In genomic region chr1:197600751-197601150, GRCh38 we compare ENCODE assay signal across 22 cellular contexts.
"Had no signal": no experiment of that assay in that cellular context is flagged by ENCODE, and none has a peak within 500 bp of the region (broad histone marks: within the 10 kb centered on the region; RNA-seq: fewer than 3 reads in every experiment).

No MANE protein-coding gene starts in this region.

- H3K27ac ChIP-seq: foreskin keratinocyte, spleen, tibial artery, upper lobe of left lung, uterus had no signal

- H3K27ac Mint-ChIP-seq: endodermal cell; naive thymus-derived CD8-positive, alpha-beta T cell; stimulated activated memory B cell treated with anti-CD40 and anti-IgM and Interleukin-4, amounts not matched to agents 10 μg/mL and 1 μg/mL and 100 μg/mL, for 72 hours; stimulated activated naive CD8-positive, alpha-beta T cell treated with anti-CD3 and anti-CD28 coated beads, Interleukin-15, Interleukin-2, amounts not matched to agents 100 ng/mL and 50 ng/mL, for 24 hours had no signal

- H3K4me3 Mint-ChIP-seq: endodermal cell; immature natural killer cell; naive thymus-derived CD8-positive, alpha-beta T cell; neural crest cell; stimulated activated memory B cell treated with anti-CD40 and anti-IgM and Interleukin-4, amounts not matched to agents 10 μg/mL and 1 μg/mL and 100 μg/mL, for 72 hours; stimulated activated naive CD8-positive, alpha-beta T cell treated with anti-CD3 and anti-CD28 coated beads, Interleukin-15, Interleukin-2, amounts not matched to agents 100 ng/mL and 50 ng/mL, for 24 hours had no signal

- DNase-seq: effector CD4-positive, alpha-beta T cell; endodermal cell; erythroblast; foreskin keratinocyte; immature natural killer cell; left cardiac atrium; mammary epithelial cell; naive thymus-derived CD8-positive, alpha-beta T cell; posterior cingulate gyrus; spleen; stimulated activated CD4-positive, alpha-beta T cell treated with anti-CD3 and anti-CD28 coated beads, Interleukin-15, amount 100 ng/mL, for 24 hours; stimulated activated CD4-positive, alpha-beta T cell treated with anti-CD3 and anti-CD28 coated beads, Interleukin-1b, Interleukin-23, amount 100 ng/mL, for 48 hours; stimulated activated CD4-positive, alpha-beta T cell treated with anti-CD3 and anti-CD28 coated beads, Interleukin-4, amount 100 ng/mL, for 24 hours; tibial artery; upper lobe of left lung; uterus had no signal

- H3K4me1 ChIP-seq: foreskin keratinocyte, spleen, tibial artery, upper lobe of left lung, uterus had no signal

- H3K36me3 ChIP-seq: tibial artery, upper lobe of left lung, uterus had no signal

- H3K9me3 ChIP-seq: spleen, tibial artery, upper lobe of left lung, uterus had no signal

- H3K4me3 ChIP-seq: spleen, tibial artery, upper lobe of left lung, uterus had no signal

- ATAC-seq: foreskin keratinocyte; left cardiac atrium; naive thymus-derived CD8-positive, alpha-beta T cell; sciatic nerve; stimulated activated memory B cell treated with anti-CD40 and anti-IgM and Interleukin-4, amounts not matched to agents 10 μg/mL and 1 μg/mL and 100 μg/mL, for 72 hours had no signal

- H3K9me3 Mint-ChIP-seq: endodermal cell; immature natural killer cell; naive thymus-derived CD8-positive, alpha-beta T cell; neural crest cell; stimulated activated memory B cell treated with anti-CD40 and anti-IgM and Interleukin-4, amounts not matched to agents 10 μg/mL and 1 μg/mL and 100 μg/mL, for 72 hours; stimulated activated naive CD8-positive, alpha-beta T cell treated with anti-CD3 and anti-CD28 coated beads, Interleukin-15, Interleukin-2, amounts not matched to agents 100 ng/mL and 50 ng/mL, for 24 hours had no signal

- H3K4me1 Mint-ChIP-seq: immature natural killer cell; naive thymus-derived CD8-positive, alpha-beta T cell; stimulated activated memory B cell treated with anti-CD40 and anti-IgM and Interleukin-4, amounts not matched to agents 10 μg/mL and 1 μg/mL and 100 μg/mL, for 72 hours had no signal

- FAIRE-seq: endothelial cell of umbilical vein, keratinocyte had no signal

- H3K27me3 Mint-ChIP-seq: naive thymus-derived CD8-positive, alpha-beta T cell; stimulated activated memory B cell treated with anti-CD40 and anti-IgM and Interleukin-4, amounts not matched to agents 10 μg/mL and 1 μg/mL and 100 μg/mL, for 72 hours; stimulated activated naive CD8-positive, alpha-beta T cell treated with anti-CD3 and anti-CD28 coated beads, Interleukin-15, Interleukin-2, amounts not matched to agents 100 ng/mL and 50 ng/mL, for 24 hours had no signal
